ENCODE assay signal across 9 cellular contexts in the genomic region with DNA sequence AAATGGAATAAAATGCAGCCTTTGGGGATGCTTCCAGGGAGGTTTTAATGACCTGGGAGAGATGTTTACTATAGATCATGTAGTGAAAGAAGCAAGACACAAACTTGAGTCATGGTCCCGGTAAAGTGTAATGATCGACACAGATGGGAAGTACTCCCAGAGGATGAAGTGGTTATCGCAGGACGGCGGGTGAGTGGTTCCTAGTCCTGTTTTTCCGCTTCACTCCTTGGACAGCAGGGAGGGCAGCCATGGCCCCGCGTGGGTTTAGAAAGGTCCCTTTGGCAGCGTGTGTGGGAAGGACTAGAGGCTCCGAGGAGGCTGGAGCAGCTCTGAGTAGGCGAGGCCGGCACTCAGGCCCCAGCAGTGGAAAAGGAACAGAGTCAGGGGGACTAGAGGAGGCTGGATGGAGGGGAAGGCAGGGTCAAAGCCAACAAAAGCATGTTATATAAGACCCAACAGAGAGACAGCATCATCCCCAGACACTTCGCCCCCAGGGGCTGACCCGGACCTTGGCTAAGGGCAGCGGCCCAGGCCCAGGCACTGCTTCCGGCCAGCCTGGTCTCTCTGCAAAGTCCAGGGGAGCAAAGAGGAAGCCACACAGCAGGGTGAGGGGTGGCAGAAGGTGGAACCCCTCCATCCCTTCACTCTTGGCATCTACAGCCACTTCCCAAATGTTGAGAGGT. TPM values are rescaled to one million over a fixed set of nuclear protein-coding genes. Genes with fewer than 3 reads are reported as not detected.
DNase-seq lines count a peak whose midpoint lies in the region; ATAC-seq and TF ChIP-seq lines count a peak whose summit lies in the region.
"Had no signal": no experiment of that assay in that cellular context is flagged by ENCODE, and none has a peak within 500 bp of the region (broad histone marks: within the 10 kb centered on the region; RNA-seq: fewer than 3 reads in every experiment).

No MANE protein-coding gene starts in this region.

- H3K4me1 ChIP-seq in prostate gland (replicated peaks) = peaks cover 49% of the 10 kb centered on the region

- H3K27me3 Mint-ChIP-seq in T-helper 17 cell = no peaks in the 10 kb centered on the region
- no peaks in the 10 kb centered on the region for H3K27me3 Mint-ChIP-seq in activated T-helper 1 cell treated with anti-CD3 and anti-CD28 coated beads, Interleukin-12 subunit alpha, Interleukin-12 subunit beta, Interleukin-2, Interleukin-4 antibody, amounts not matched to agents 30 ng/mL and 10 ng/mL and 1 ng/mL, durations not matched to agents 14 hours and 24 hours and 36 hours (ENCODE audit: insufficient read depth)

- no peaks in the 10 kb centered on the region for H3K36me3 Mint-ChIP-seq in T-helper 17 cell (ENCODE audit: low read depth)
- H3K36me3 Mint-ChIP-seq in activated T-helper 1 cell treated with anti-CD3 and anti-CD28 coated beads, Interleukin-12 subunit alpha, Interleukin-12 subunit beta, Interleukin-2, Interleukin-4 antibody, amounts not matched to agents 30 ng/mL and 10 ng/mL and 1 ng/mL, durations not matched to agents 14 hours and 24 hours and 36 hours (ENCODE audit: low read depth) = peaks cover 16% of the 10 kb centered on the region

- no peaks in the 10 kb centered on the region for H3K9me3 Mint-ChIP-seq in activated T-helper 1 cell treated with anti-CD3 and anti-CD28 coated beads, Interleukin-12 subunit alpha, Interleukin-12 subunit beta, Interleukin-2, Interleukin-4 antibody, amounts not matched to agents 30 ng/mL and 10 ng/mL and 1 ng/mL, durations not matched to agents 14 hours and 24 hours and 36 hours

- peak; percentile 25 for TF ChIP-seq CTCF in fibroblast of villous mesenchyme (IDR thresholded peaks at IDR 0.05; ENCODE audit: insufficient read depth, low read depth, low read length)
- TF ChIP-seq CTCF in prostate gland (IDR thresholded peaks at IDR 0.05) = no peak

- no peak overlapping the region for H3K4me3 Mint-ChIP-seq in T-helper 17 cell
- no peak overlapping the region for H3K4me3 Mint-ChIP-seq in activated T-helper 1 cell treated with anti-CD3 and anti-CD28 coated beads, Interleukin-12 subunit alpha, Interleukin-12 subunit beta, Interleukin-2, Interleukin-4 antibody, amounts not matched to agents 30 ng/mL and 10 ng/mL and 1 ng/mL, durations not matched to agents 14 hours and 24 hours and 36 hours

- H3K4me1 Mint-ChIP-seq in T-helper 17 cell = peaks cover 48% of the 10 kb centered on the region
- H3K4me1 Mint-ChIP-seq in activated T-helper 1 cell treated with anti-CD3 and anti-CD28 coated beads, Interleukin-12 subunit alpha, Interleukin-12 subunit beta, Interleukin-2, Interleukin-4 antibody, amounts not matched to agents 30 ng/mL and 10 ng/mL and 1 ng/mL, durations not matched to agents 14 hours and 24 hours and 36 hours (ENCODE audit: low read depth) = peaks cover 52% of the 10 kb centered on the region

- intact Hi-C loops in prostate gland (cut with DNase I) = no loop called here
- intact Hi-C loops in activated T-helper 1 cell treated with anti-CD3 and anti-CD28 coated beads, Interleukin-12 subunit alpha, Interleukin-12 subunit beta, Interleukin-2, Interleukin-4 antibody, amounts not matched to agents 30 ng/mL and 10 ng/mL and 1 ng/mL, durations not matched to agents 14 hours and 24 hours and 36 hours (cut with micrococcal nuclease) = no loop called here
- intact Hi-C loops in posterior cingulate gyrus (cut with DNase I) = no loop called here

- DNase-seq in EH (ENCODE audit: low read depth) = peak; percentile 75
- no peak for DNase-seq in T-helper 17 cell
- DNase-seq in fibroblast of villous mesenchyme (ENCODE audit: low read depth) = peak; percentile 91
- DNase-seq in prostate gland (ENCODE audit: low spot score) = no peak
- no peak for DNase-seq in activated T-helper 1 cell treated with anti-CD3 and anti-CD28 coated beads, Interleukin-12 subunit alpha, Interleukin-12 subunit beta, Interleukin-2, Interleukin-4 antibody, amounts not matched to agents 30 ng/mL and 10 ng/mL and 1 ng/mL, durations not matched to agents 14 hours and 24 hours and 36 hours (ENCODE audit: low spot score)
- DNase-seq in HUDEP-2 (lab: John Stamatoyannopoulos, UW; ENCODE audit: unreplicated experiment in 76 of 76) = no peak
- DNase-seq in posterior cingulate gyrus = no peak
- DNase-seq: glutamatergic neuron had no signal

- no peaks in the 10 kb centered on the region for H3K9me3 ChIP-seq in T-helper 17 cell (ENCODE audit: control insufficient read depth, low read length, poor library complexity, severe bottlenecking)
- H3K9me3 ChIP-seq in prostate gland = no peaks in the 10 kb centered on the region

- H3K27ac ChIP-seq in prostate gland = peak overlapping the region; percentile 77 to 78

- H3K36me3 ChIP-seq in prostate gland = no peaks in the 10 kb centered on the region

- TF ChIP-seq POLR2A in prostate gland (IDR thresholded peaks at IDR 0.05) = no peak

- H3K4me3 ChIP-seq in fibroblast of villous mesenchyme (ENCODE audit: low read depth, low read length) (peak overlapping the region; percentile 26), prostate gland (no peak overlapping the region)

- WGBS in prostate gland = 47% methylated on average over 16 of the region's 16 CpGs

- peak overlapping the region; percentile 14 for H3K27ac Mint-ChIP-seq in T-helper 17 cell
- H3K27ac Mint-ChIP-seq in activated T-helper 1 cell treated with anti-CD3 and anti-CD28 coated beads, Interleukin-12 subunit alpha, Interleukin-12 subunit beta, Interleukin-2, Interleukin-4 antibody, amounts not matched to agents 30 ng/mL and 10 ng/mL and 1 ng/mL, durations not matched to agents 14 hours and 24 hours and 36 hours = no peak overlapping the region

- ATAC-seq in T-helper 17 cell (no peak), GM18520 (IDR thresholded peaks at IDR 0.05; ENCODE audit: unreplicated experiment) (no peak)

- H3K27me3 ChIP-seq in prostate gland (replicated peaks; ENCODE audit: insufficient read depth) = no peaks in the 10 kb centered on the region

RNA-seq across cellular contexts. Expression of a gene that starts 49.1 kb away (rescaled TPM):
- 1 to 10 TPM; 6.3 to 8.4 TPM for total RNA-seq in T-helper 17 cell
- 12.6 and 19.9 TPM in 2 replicates for total RNA-seq in fibroblast of villous mesenchyme
- 10 to 100 TPM; 32.2 to 47.6 TPM for total RNA-seq in prostate gland
- 26.1 and 32.9 TPM in 2 replicates for total RNA-seq in activated T-helper 1 cell treated with anti-CD3 and anti-CD28 coated beads, Interleukin-12 subunit alpha, Interleukin-12 subunit beta, Interleukin-2, Interleukin-4 antibody, amounts not matched to agents 30 ng/mL and 10 ng/mL and 1 ng/mL, durations not matched to agents 14 hours and 24 hours and 36 hours

Comparison
In these comparisons a context has a peak if more than half of its experiments do, and no peak if none do; other contexts are left out.
1. DNase-seq: peak in EH (single experiment) and fibroblast of villous mesenchyme (single experiment); none in T-helper 17 cell (0 of 3), prostate gland (single experiment), activated T-helper 1 cell treated with anti-CD3 and anti-CD28 coated beads, Interleukin-12 subunit alpha, Interleukin-12 subunit beta, Interleukin-2, Interleukin-4 antibody, amounts not matched to agents 30 ng/mL and 10 ng/mL and 1 ng/mL, durations not matched to agents 14 hours and 24 hours and 36 hours (single experiment), HUDEP-2 (0 of 76) and posterior cingulate gyrus (0 of 10).